In the genomic region with DNA sequence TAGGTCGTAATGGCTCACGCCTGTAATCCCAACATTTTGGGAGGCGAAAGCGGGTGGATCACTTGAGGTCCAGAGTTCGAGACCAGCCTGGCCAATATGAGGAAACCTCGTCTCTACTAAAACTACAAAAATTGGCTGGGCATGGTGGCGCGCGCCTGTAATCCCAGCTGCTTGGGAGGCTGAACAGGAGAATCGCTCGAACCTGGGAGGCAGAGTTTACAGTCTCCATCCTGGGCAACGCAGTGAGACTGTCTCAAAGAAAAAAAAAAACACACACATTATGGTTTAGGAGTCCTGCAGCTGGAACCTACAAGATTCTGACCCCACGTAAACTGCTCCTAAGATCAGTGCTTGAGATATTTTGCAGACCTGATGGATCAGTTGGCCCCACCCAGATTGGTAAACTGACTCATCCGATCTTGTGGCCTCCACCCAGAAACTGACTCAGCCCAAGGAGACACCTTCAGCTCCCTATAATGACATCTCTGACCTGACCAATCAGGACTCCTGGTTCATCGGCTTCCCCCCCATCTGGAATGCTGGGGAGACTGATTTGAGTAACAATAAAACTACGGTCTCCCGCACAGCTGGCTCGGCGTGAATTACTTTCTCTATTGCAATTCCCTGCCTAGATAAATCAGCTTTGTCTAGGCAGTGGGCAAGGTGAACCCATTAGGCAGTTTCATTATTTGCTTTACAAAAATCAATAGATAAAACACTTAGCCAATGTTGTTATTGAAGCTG, we compare ENCODE assay signal across 10 cellular contexts.
DNase-seq lines count a peak whose midpoint lies in the region; ATAC-seq, FAIRE-seq and TF ChIP-seq lines count a peak whose summit lies in the region.
"Had no signal": no experiment of that assay in that cellular context is flagged by ENCODE, and none has a peak within 500 bp of the region (broad histone marks: within the 10 kb centered on the region; RNA-seq: fewer than 3 reads in every experiment).

No MANE protein-coding gene starts in this region.

- TF ChIP-seq CTCF in PC-3 (conservative IDR thresholded peaks at IDR 0.05; ENCODE audit: low read depth, low read length) (no peak), epithelial cell of esophagus (IDR thresholded peaks at IDR 0.05; ENCODE audit: insufficient read depth, low read depth, low read length, missing control alignments) (no peak)

- POLR2A ChIA-PET in PC-3 (lab: Charles Lee; ENCODE audit: unreplicated experiment), result no interaction called here

- BruUV-seq in PC-3 (replicated peaks; lab: Mats Ljungman, UMichigan), result no TSS peak

- FAIRE-seq in urothelium cell line (lab: Jason Lieb, UNC) (no peak), frontal cortex (lab: Jason Lieb, UNC) (no peak)

- no peaks in the 10 kb centered on the region for H3K27me3 ChIP-seq in PC-3 (ENCODE audit: low read length)

- H3K4me3 ChIP-seq in PC-3 (ENCODE audit: low read length) (peak overlapping the region; percentile 36), epithelial cell of esophagus (ENCODE audit: low read length) (no peak overlapping the region)

- intact Hi-C loops in PC-3 (cut with micrococcal nuclease), result no loop called here

- no peaks in the 10 kb centered on the region for H3F3A ChIP-seq in PC-3 (ENCODE audit: low read length, unreplicated experiment)

- DNase-seq in stimulated activated CD4-positive, alpha-beta T cell treated with anti-CD3 and anti-CD28 coated beads, Interleukin-15, amount 100 ng/mL, for 24 hours, result peak; percentile 53
- DNase-seq in stimulated activated CD4-positive, alpha-beta T cell treated with anti-CD3 and anti-CD28 coated beads, Interleukin-4, amount 100 ng/mL, for 4 hours, result no peak
- peak; percentile 83 for DNase-seq in PC-3
- DNase-seq in epithelial cell of esophagus (ENCODE audit: low read depth), result peak; percentile 86
- peak; percentile 23 for DNase-seq in urothelium cell line (ENCODE audit: low spot score)
- no peak for DNase-seq in frontal cortex (ENCODE audit: low spot score in 2 of 2)
- DNase-seq: DMS 273 treated with DMSO at 0.1 percent for 48 hours, NCI-H1694 had no signal

- peak; percentile 27 for ATAC-seq in PC-3
- no peak for ATAC-seq in HG03139 (IDR thresholded peaks at IDR 0.05; ENCODE audit: unreplicated experiment)
- no peak for ATAC-seq in HG03175 (IDR thresholded peaks at IDR 0.05; ENCODE audit: unreplicated experiment)

- peak overlapping the region; percentile 48 for H3K4me2 ChIP-seq in PC-3 (ENCODE audit: low read length)

- no peaks in the 10 kb centered on the region for H4K20me1 ChIP-seq in PC-3 (ENCODE audit: low read length)

- H3K27ac ChIP-seq in PC-3 (ENCODE audit: low read length), result no peak overlapping the region

- H3K9ac ChIP-seq in PC-3 (ENCODE audit: low read length), result no peak overlapping the region

- CTCF ChIA-PET in PC-3 (lab: Charles Lee), result no interaction called here

- no peaks in the 10 kb centered on the region for H3K79me2 ChIP-seq in PC-3 (ENCODE audit: low read length)

- H3K36me3 ChIP-seq in PC-3 (ENCODE audit: low read depth, low read length), result no peaks in the 10 kb centered on the region

- H3K9me3 ChIP-seq in PC-3 (ENCODE audit: low read length), result no peaks in the 10 kb centered on the region

- no peaks in the 10 kb centered on the region for H3K4me1 ChIP-seq in PC-3 (ENCODE audit: insufficient read depth, low read length)

- no peak overlapping the region for H2AFZ ChIP-seq in PC-3 (ENCODE audit: low read length)

- H3K9me2 ChIP-seq in PC-3 (replicated peaks; ENCODE audit: low read length), result no peaks in the 10 kb centered on the region

Comparison
In these comparisons a context has a peak if more than half of its experiments do, and no peak if none do; other contexts are left out.
1. DNase-seq: peak in stimulated activated CD4-positive, alpha-beta T cell treated with anti-CD3 and anti-CD28 coated beads, Interleukin-15, amount 100 ng/mL, for 24 hours (single experiment), PC-3 (single experiment), epithelial cell of esophagus (single experiment) and urothelium cell line (single experiment); none in stimulated activated CD4-positive, alpha-beta T cell treated with anti-CD3 and anti-CD28 coated beads, Interleukin-4, amount 100 ng/mL, for 4 hours (0 of 2) and frontal cortex (0 of 2).